9 cellular contexts compared by ENCODE assay signal in the genomic region with DNA sequence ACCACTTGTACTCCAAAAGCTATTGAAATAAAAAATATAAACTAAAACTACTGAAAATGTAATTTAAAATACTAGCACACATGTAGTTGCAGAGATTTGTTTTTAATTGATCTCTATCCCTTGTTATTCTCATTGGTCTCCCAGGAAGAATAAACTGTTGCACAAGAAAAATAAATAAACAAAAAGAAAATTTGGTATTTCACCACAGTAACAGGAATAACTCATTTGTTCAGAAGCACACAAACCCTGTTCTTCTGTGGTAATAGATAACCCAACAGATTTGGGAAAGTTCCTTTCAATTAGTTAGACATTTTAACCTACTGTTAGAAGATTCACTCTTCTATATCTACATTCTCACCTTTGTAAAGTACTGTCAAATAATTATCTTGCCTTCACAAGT.
"Had no signal": no experiment of that assay in that cellular context is flagged by ENCODE, and none has a peak within 500 bp of the region (broad histone marks: within the 10 kb centered on the region; RNA-seq: fewer than 3 reads in every experiment).

No MANE protein-coding gene starts in this region.

- H3K9ac ChIP-seq: GM23248 had no signal

- H3K36me3 ChIP-seq: HAP-1 had no signal

- ATAC-seq: HCT116 had no signal

- H2AFZ ChIP-seq: GM23248 had no signal

- H3K4me3 ChIP-seq: GM23248, HAP-1 had no signal

- H3K4me1 ChIP-seq: HAP-1 had no signal

- H3K27ac ChIP-seq: GM23248 had no signal

- H3K4me3 Mint-ChIP-seq: HFFc6, IgD-negative memory B cell had no signal

- H3K27ac Mint-ChIP-seq: HFFc6, IgD-negative memory B cell had no signal

- H3K9me3 ChIP-seq: HAP-1 had no signal

- FAIRE-seq: HTR-8/SVneo had no signal

- H3K27me3 Mint-ChIP-seq: IgD-negative memory B cell had no signal

- H3K4me1 Mint-ChIP-seq: IgD-negative memory B cell had no signal

- H3K9me3 Mint-ChIP-seq: HFFc6, IgD-negative memory B cell had no signal

- DNase-seq: GM23248, GOT3, H7, HFFc6, KBM-7 had no signal

- H3K36me3 Mint-ChIP-seq: IgD-negative memory B cell had no signal
